ENCODE assay signal across 13 cellular contexts in the genomic region with DNA sequence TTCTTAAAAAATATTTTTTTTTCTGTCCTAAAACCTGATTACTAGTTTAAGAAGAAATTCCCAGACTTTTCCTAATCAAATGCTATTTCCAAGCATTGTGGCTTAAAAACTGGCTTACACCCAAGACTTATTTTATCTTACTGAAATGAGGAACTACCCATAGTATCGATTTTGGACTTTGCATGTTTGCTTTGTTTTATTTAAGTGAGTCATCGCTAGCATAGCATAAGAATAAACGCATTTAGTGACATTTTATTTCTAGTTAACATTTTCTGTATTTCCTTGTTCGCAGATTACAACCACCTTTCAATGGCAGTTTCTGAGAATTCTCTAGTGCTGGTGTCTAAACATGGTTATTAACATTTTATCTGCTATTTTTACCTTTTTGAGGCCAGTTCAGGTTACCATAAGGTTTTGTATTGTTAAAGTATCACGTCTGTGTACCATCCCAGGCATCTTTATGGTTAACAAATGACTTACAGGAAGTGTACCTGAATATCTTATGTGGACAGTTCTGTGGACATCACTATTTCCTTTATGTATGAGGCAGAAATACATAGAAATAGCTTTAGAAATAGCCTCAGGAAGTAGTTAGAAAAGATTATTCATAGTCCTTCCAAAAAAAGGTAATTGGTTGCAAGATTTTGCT. TPM values are rescaled to one million over a fixed set of nuclear protein-coding genes. Genes with fewer than 3 reads are reported as not detected.
A peak's percentile ranks its signal among the peaks of the same experiment; 100 is the strongest.
DNase-seq lines count a peak whose midpoint lies in the region; ATAC-seq, FAIRE-seq and TF ChIP-seq lines count a peak whose summit lies in the region.
"Had no signal": no experiment of that assay in that cellular context is flagged by ENCODE, and none has a peak within 500 bp of the region (broad histone marks: within the 10 kb centered on the region; RNA-seq: fewer than 3 reads in every experiment).

No MANE protein-coding gene starts in this region.

- POLR2A ChIA-PET in A673 (lab: Charles Lee; ENCODE audit: low non-redundant PET) (no interaction called here), HCT116 (lab: Charles Lee) (no interaction called here)

- H3K9me2 ChIP-seq in HCT116 (ENCODE audit: insufficient read depth): no peaks in the 10 kb centered on the region
- H3K9me2 ChIP-seq in hepatocyte (replicated peaks; ENCODE audit: insufficient read depth): no peaks in the 10 kb centered on the region

- RAD21 ChIA-PET in HCT116 (lab: Charles Lee; ENCODE audit: low non-redundant PET in 1 of 2, low total read pairs in 2 of 2, uncharacterized antibody in 2 of 2, unreplicated experiment in 2 of 2): no interaction called here

- BruUV-seq in A673 (replicated peaks; lab: Mats Ljungman, UMichigan) (no TSS peak), HCT116 (replicated peaks; lab: Mats Ljungman, UMichigan) (no TSS peak)

- peak overlapping the region; percentile 24 for H3K4me3 ChIP-seq in A673 (ENCODE audit: low read depth, low read length, poor library complexity, severe bottlenecking)
- no peak overlapping the region for H3K4me3 ChIP-seq in HCT116 (replicated peaks in 1 of 2; ENCODE audit: low read depth in 1 of 2, low read length in 2 of 2)
- no peak overlapping the region for H3K4me3 ChIP-seq in hepatocyte
- H3K4me3 ChIP-seq: SJSA1 had no signal

- H3K4me1 ChIP-seq in A673 (ENCODE audit: insufficient read depth, low read length, poor library complexity, severe bottlenecking) (peaks cover 49% of the 10 kb centered on the region), HCT116 (ENCODE audit: control insufficient read depth in 1 of 2, insufficient read depth in 2 of 2, low read length in 2 of 2) (peaks cover 5 to 9% of the 10 kb centered on the region in 2 experiments; a peak in 3 of 4 replicates), hepatocyte (ENCODE audit: insufficient read depth) (peaks cover 17% of the 10 kb centered on the region)

- no peak for FAIRE-seq in frontal cortex (lab: Jason Lieb, UNC)

- CTCF ChIA-PET in A673 (lab: Charles Lee): no interaction called here
- CTCF ChIA-PET in HCT116 (lab: Charles Lee): no interaction called here

- no peak for ATAC-seq in HCT116
- ATAC-seq in GM21515 (IDR thresholded peaks at IDR 0.05; ENCODE audit: unreplicated experiment): no peak
- no peak for ATAC-seq in left cardiac atrium

- H3K9me3 ChIP-seq in A673 (ENCODE audit: low read depth, low read length, poor library complexity, severe bottlenecking) (peaks cover 16% of the 10 kb centered on the region), HCT116 (ENCODE audit: control insufficient read depth in 1 of 2, insufficient read depth in 1 of 2, low read depth in 1 of 2, low read length in 2 of 2) (peaks cover 0 to 7% of the 10 kb centered on the region in 2 experiments; a peak in 1 of 4 replicates), hepatocyte (ENCODE audit: low read depth) (peaks cover 6% of the 10 kb centered on the region)

- WGBS in hepatocyte (ENCODE audit: low lambda C conversion rate, missing lambda C conversion rate): 69% methylated on average over 5 of the region's 5 CpGs

- H3K27ac ChIP-seq in A673 (ENCODE audit: low read depth, low read length, poor library complexity, severe bottlenecking) (peak overlapping the region; percentile 83), HCT116 (ENCODE audit: low read depth, low read length) (no peak overlapping the region), hepatocyte (peak overlapping the region; percentile 64)
- H3K27ac ChIP-seq: SJSA1 had no signal

- H3K36me3 ChIP-seq in A673 (ENCODE audit: insufficient read depth, low read length, poor library complexity, severe bottlenecking) (no peaks in the 10 kb centered on the region), HCT116 (ENCODE audit: control insufficient read depth in 1 of 2, insufficient read depth in 2 of 2, low read length in 2 of 2) (no peaks in the 10 kb centered on the region), hepatocyte (replicated peaks; ENCODE audit: insufficient read depth, low read depth) (no peaks in the 10 kb centered on the region)

- H2AFZ ChIP-seq in HCT116 (ENCODE audit: low read depth, low read length, poor library complexity, severe bottlenecking) (no peak overlapping the region), hepatocyte (no peak overlapping the region)

- H3K4me2 ChIP-seq in HCT116 (ENCODE audit: low read length): peak overlapping the region; percentile 13
- peak overlapping the region; percentile 17 for H3K4me2 ChIP-seq in hepatocyte

- no peaks in the 10 kb centered on the region for H3K27me3 ChIP-seq in A673 (replicated peaks; ENCODE audit: insufficient read depth, low read depth, low read length, poor library complexity)
- no peaks in the 10 kb centered on the region for H3K27me3 ChIP-seq in HCT116 (ENCODE audit: insufficient read depth, low read length)
- no peaks in the 10 kb centered on the region for H3K27me3 ChIP-seq in hepatocyte
- H3K27me3 ChIP-seq: SJSA1 had no signal

- TF ChIP-seq POLR2A in HCT116 (IDR thresholded peaks at IDR 0.05; ENCODE audit: borderline replicate concordance, extremely low read depth, insufficient read depth, insufficient read length): no peak

- no peak for TF ChIP-seq RAD21 in HCT116 (IDR thresholded peaks at IDR 0.05; ENCODE audit: low read depth)

- TF ChIP-seq CTCF in A673 (conservative IDR thresholded peaks at IDR 0.05; ENCODE audit: low read depth, low read length): no peak
- no peak for TF ChIP-seq CTCF in HCT116 (IDR thresholded peaks at IDR 0.05 in 2 of 3, conservative IDR thresholded peaks at IDR 0.05 in 1 of 3; ENCODE audit: borderline replicate concordance in 1 of 3, insufficient read depth in 1 of 3, low read depth in 2 of 3, low read length in 2 of 3)
- TF ChIP-seq CTCF in hepatocyte (IDR thresholded peaks at IDR 0.05; ENCODE audit: poor library complexity): no peak

- DNase-seq in A673 (ENCODE audit: low spot score) (no peak), HCT116 (ENCODE audit: low read depth, low spot score) (no peak), OCI-M1 (lab: John Stamatoyannopoulos, UW) (peak; percentile 72), hepatocyte (ENCODE audit: low spot score) (no peak), midbrain (lab: John Stamatoyannopoulos, UW) (no peak), left cardiac atrium (no peak), frontal cortex (ENCODE audit: low spot score in 2 of 2) (no peak)
- DNase-seq: activated CD4-positive, alpha-beta T cell treated with anti-CD3 and anti-CD28 coated beads, Interleukin-2, amount 50 U/mL, for 4 hours; effector CD8-positive, alpha-beta T cell; hypothalamus; NCI-H2081 had no signal

- no peak overlapping the region for H3K9ac ChIP-seq in HCT116 (ENCODE audit: low read length)

- no peaks in the 10 kb centered on the region for H3K79me2 ChIP-seq in HCT116 (ENCODE audit: insufficient read depth, low read length)
- H3K79me2 ChIP-seq in hepatocyte: peaks cover 32% of the 10 kb centered on the region

- H4K20me1 ChIP-seq in HCT116 (ENCODE audit: insufficient read depth) (no peaks in the 10 kb centered on the region), hepatocyte (ENCODE audit: insufficient read depth, poor library complexity, severe bottlenecking) (no peaks in the 10 kb centered on the region)

- intact Hi-C loops in A673 (cut with micrococcal nuclease; ENCODE audit: unreplicated experiment) (no loop called here), HCT116 (cut with micrococcal nuclease) (no loop called here), left cardiac atrium (cut with DNase I) (no loop called here)

TF ChIP-seq in HCT116, 20 proteins besides CTCF, POLR2A, EP300 and RAD21:
- TF ChIP-seq, protein P1, sequence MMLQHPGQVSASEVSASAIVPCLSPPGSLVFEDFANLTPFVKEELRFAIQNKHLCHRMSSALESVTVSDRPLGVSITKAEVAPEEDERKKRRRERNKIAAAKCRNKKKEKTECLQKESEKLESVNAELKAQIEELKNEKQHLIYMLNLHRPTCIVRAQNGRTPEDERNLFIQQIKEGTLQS (IDR thresholded peaks at IDR 0.05): no peak
- TF ChIP-seq SRF (IDR thresholded peaks at IDR 0.05; ENCODE audit: low read depth): no peak
- TF ChIP-seq JUND (IDR thresholded peaks at IDR 0.05): peak; percentile 40
- TF ChIP-seq FOSL1 (IDR thresholded peaks at IDR 0.05; ENCODE audit: low read depth): peak; percentile 34; the same call in 1 of the 2 replicates
- no peak for TF ChIP-seq SP1 (IDR thresholded peaks at IDR 0.05; ENCODE audit: low read depth)
- TF ChIP-seq EGR1 (IDR thresholded peaks at IDR 0.05; ENCODE audit: low read depth): no peak

RNA-seq across cellular contexts. Expression of gene EEIG2, which starts 24.5 kb away (rescaled TPM):
- total RNA-seq in A673 (2021) (14.6 and 15.7 TPM in 2 replicates), HCT116 (2021; ENCODE audit: unreplicated experiment) (16.0 TPM), hepatocyte (16.0 and 16.1 TPM in 2 replicates), left cardiac atrium (1 to 10 TPM; 8.5 to 9.9 TPM), frontal cortex (56.7 TPM)
- 3.1 and 4.0 TPM in 2 replicates for polyA plus RNA-seq in HCT116 (2012)
- 3.6 and 5.1 TPM in 2 replicates for polyA plus RNA-seq in hepatocyte
